ENCODE assay signal across 17 cellular contexts in genomic region chr2:8290771-8291352, GRCh38.
"Had no signal": no experiment of that assay in that cellular context is flagged by ENCODE, and none has a peak within 500 bp of the region (broad histone marks: within the 10 kb centered on the region; RNA-seq: fewer than 3 reads in every experiment).

No MANE protein-coding gene starts in this region.

- H3K27me3 ChIP-seq: MG63 had no signal

- H3K9me3 ChIP-seq: MG63, SK-N-SH had no signal

- H3K4me3 ChIP-seq: MG63 had no signal

- DNase-seq: KBM-7, MG63, NCI-H1092, NCI-H1105 treated with DMSO at 0.1 percent for 48 hours, NCI-H1417 treated with DMSO at 0.1 percent for 48 hours, NCI-H146, NCI-H1694 treated with DMSO at 0.1 percent for 48 hours, NCI-H1930, NCI-H2107, NCI-H2227 treated with DMSO at 0.1 percent for 48 hours, NCI-H524, NCI-H69, NCI-H774, Right ventricle myocardium superior, RPMI8226, SK-N-SH had no signal

- H3K27ac ChIP-seq: HL-60 had no signal

- H3K36me3 ChIP-seq: MG63 had no signal
